11 cellular contexts compared by ENCODE assay signal in genomic region chr4:169626328-169627282, GRCh38. TPM values are rescaled to one million over a fixed set of nuclear protein-coding genes. Genes with fewer than 3 reads are reported as not detected.
A peak's percentile ranks its signal among the peaks of the same experiment; 100 is the strongest.
DNase-seq lines count a peak whose midpoint lies in the region; ATAC-seq, FAIRE-seq and TF ChIP-seq lines count a peak whose summit lies in the region.
"Had no signal": no experiment of that assay in that cellular context is flagged by ENCODE, and none has a peak within 500 bp of the region (broad histone marks: within the 10 kb centered on the region; RNA-seq: fewer than 3 reads in every experiment).

No MANE protein-coding gene starts in this region.

- H4K20me1 ChIP-seq in astrocyte (ENCODE audit: insufficient read depth, low read length): peaks cover 59% of the 10 kb centered on the region

- no peak overlapping the region for H3K4me3 Mint-ChIP-seq in activated CD4-positive, alpha-beta T cell treated with anti-CD3 and anti-CD28 coated beads for 36 hours
- H3K4me3 Mint-ChIP-seq in astrocyte (ENCODE audit: unreplicated experiment): no peak overlapping the region
- no peak overlapping the region for H3K4me3 Mint-ChIP-seq in natural killer cell treated with Interleukin-12 subunit alpha and Interleukin-12 subunit beta and Interleukin-15 and Interleukin-18, amount 100 ng/mL, for 72 hours

- no peaks in the 10 kb centered on the region for H3K27me3 Mint-ChIP-seq in activated CD4-positive, alpha-beta T cell treated with anti-CD3 and anti-CD28 coated beads for 36 hours
- H3K27me3 Mint-ChIP-seq in astrocyte (ENCODE audit: low read depth, unreplicated experiment): no peaks in the 10 kb centered on the region
- H3K27me3 Mint-ChIP-seq in natural killer cell treated with Interleukin-12 subunit alpha and Interleukin-12 subunit beta and Interleukin-15 and Interleukin-18, amount 100 ng/mL, for 72 hours: no peaks in the 10 kb centered on the region
- H3K27me3 Mint-ChIP-seq: IgD-negative memory B cell had no signal

- H3K4me3 ChIP-seq in astrocyte (ENCODE audit: insufficient read depth, low read depth, low read length): no peak overlapping the region
- H3K4me3 ChIP-seq in Peyer's patch: no peak overlapping the region

- peaks cover 9% of the 10 kb centered on the region for H3K4me1 ChIP-seq in astrocyte (ENCODE audit: insufficient read depth, low read length)
- H3K4me1 ChIP-seq in Peyer's patch: peaks cover 0 to 19% (median 4%) of the 10 kb centered on the region in 4 donors

- no peak for TF ChIP-seq CTCF in astrocyte (IDR thresholded peaks at IDR 0.05; ENCODE audit: insufficient read depth, low read depth, low read length)
- no peak for TF ChIP-seq CTCF in Peyer's patch (IDR thresholded peaks at IDR 0.05)

- no peak for TF ChIP-seq POLR2A in Peyer's patch (IDR thresholded peaks at IDR 0.05)

- no peak overlapping the region for H2AFZ ChIP-seq in astrocyte (ENCODE audit: low read depth, low read length)

- H3K36me3 Mint-ChIP-seq in activated CD4-positive, alpha-beta T cell treated with anti-CD3 and anti-CD28 coated beads for 36 hours (ENCODE audit: low read depth): peaks cover 17% of the 10 kb centered on the region
- peaks cover 2% of the 10 kb centered on the region for H3K36me3 Mint-ChIP-seq in astrocyte (ENCODE audit: low read depth, unreplicated experiment)
- H3K36me3 Mint-ChIP-seq in natural killer cell treated with Interleukin-12 subunit alpha and Interleukin-12 subunit beta and Interleukin-15 and Interleukin-18, amount 100 ng/mL, for 72 hours: no peaks in the 10 kb centered on the region

- no peak overlapping the region for H3K27ac ChIP-seq in astrocyte (ENCODE audit: low read depth, low read length)
- H3K27ac ChIP-seq in Peyer's patch: no peak overlapping the region

- no peaks in the 10 kb centered on the region for H3K9me3 Mint-ChIP-seq in activated CD4-positive, alpha-beta T cell treated with anti-CD3 and anti-CD28 coated beads for 36 hours (ENCODE audit: low read depth)
- H3K9me3 Mint-ChIP-seq in astrocyte (ENCODE audit: unreplicated experiment): no peaks in the 10 kb centered on the region
- H3K9me3 Mint-ChIP-seq in natural killer cell treated with Interleukin-12 subunit alpha and Interleukin-12 subunit beta and Interleukin-15 and Interleukin-18, amount 100 ng/mL, for 72 hours: no peaks in the 10 kb centered on the region
- H3K9me3 Mint-ChIP-seq: IgD-negative memory B cell had no signal

- H3K4me2 ChIP-seq in astrocyte (ENCODE audit: low read length): no peak overlapping the region

- H3K4me1 Mint-ChIP-seq in activated CD4-positive, alpha-beta T cell treated with anti-CD3 and anti-CD28 coated beads for 36 hours: peaks cover 47% of the 10 kb centered on the region
- peaks cover 11% of the 10 kb centered on the region for H3K4me1 Mint-ChIP-seq in astrocyte (ENCODE audit: low read depth, unreplicated experiment)
- H3K4me1 Mint-ChIP-seq in natural killer cell treated with Interleukin-12 subunit alpha and Interleukin-12 subunit beta and Interleukin-15 and Interleukin-18, amount 100 ng/mL, for 72 hours (ENCODE audit: low read depth in 2 of 2): peaks cover 34 to 38% of the 10 kb centered on the region in 2 donors

- ATAC-seq in activated CD4-positive, alpha-beta T cell treated with anti-CD3 and anti-CD28 coated beads for 36 hours: peak; percentile 93
- ATAC-seq in HG02938 (IDR thresholded peaks at IDR 0.05; ENCODE audit: unreplicated experiment): peak; percentile 56
- peak; percentile 67 to 72 for ATAC-seq in natural killer cell treated with Interleukin-12 subunit alpha and Interleukin-12 subunit beta and Interleukin-15 and Interleukin-18, amount 100 ng/mL, for 72 hours
- ATAC-seq: left lobe of liver had no signal

- H3K27me3 ChIP-seq in astrocyte (ENCODE audit: insufficient read depth, low read length) (no peaks in the 10 kb centered on the region), Peyer's patch (no peaks in the 10 kb centered on the region)

- H3K9me3 ChIP-seq in astrocyte (ENCODE audit: insufficient read depth, low read depth, low read length) (no peaks in the 10 kb centered on the region), Peyer's patch (no peaks in the 10 kb centered on the region)

- POLR2A ChIA-PET in activated CD4-positive, alpha-beta T cell treated with anti-CD3 and anti-CD28 coated beads for 36 hours (lab: Charles Lee): interaction anchor here (1.2 kb wide), 1 partner anchor 11 kb away, joined by 4 read pairs; no protein-coding TSS in a partner anchor

- peak; percentile 37 for DNase-seq in activated CD4-positive, alpha-beta T cell treated with anti-CD3 and anti-CD28 coated beads for 36 hours
- DNase-seq in activated CD4-positive, alpha-beta T cell treated with anti-CD3 and anti-CD28 coated beads, Interleukin-2, amount 50 U/mL, for 48 hours: no peak
- DNase-seq in astrocyte (ENCODE audit: low read depth) (no peak), HPDE6-E6E7 (ENCODE audit: extremely low spot score) (no peak), 8988T (no peak), Peyer's patch (no peak)
- DNase-seq in natural killer cell treated with Interleukin-12 subunit alpha and Interleukin-12 subunit beta and Interleukin-15 and Interleukin-18, amount 100 ng/mL, for 72 hours (ENCODE audit: low spot score): no peak
- DNase-seq: NCI-H2107 had no signal

- intact Hi-C loops in activated CD4-positive, alpha-beta T cell treated with anti-CD3 and anti-CD28 coated beads for 36 hours (cut with DNase I, micrococcal nuclease): loop anchor here in 1 of 2 experiments (2.0 kb wide), 1 partner anchor 26 kb away; no protein-coding TSS in a partner anchor

- CTCF ChIA-PET in activated CD4-positive, alpha-beta T cell treated with anti-CD3 and anti-CD28 coated beads for 36 hours (lab: Charles Lee): interaction anchor here (0.9 to 1.8 kb wide), 4 partner anchors 10 to 32 kb away, joined by 3 to 12 read pairs (median 5); partner anchors contain the start of gene NEK1

- no peak for FAIRE-seq in astrocyte (lab: Jason Lieb, UNC)

- peaks cover 76% of the 10 kb centered on the region for H3K79me2 ChIP-seq in astrocyte (ENCODE audit: insufficient read depth, low read length)

- peak overlapping the region; percentile 86 for H3K27ac Mint-ChIP-seq in activated CD4-positive, alpha-beta T cell treated with anti-CD3 and anti-CD28 coated beads for 36 hours
- peak overlapping the region; percentile 20 for H3K27ac Mint-ChIP-seq in astrocyte (ENCODE audit: unreplicated experiment)
- peak overlapping the region in 1 of 2 donors; percentile 63 for H3K27ac Mint-ChIP-seq in natural killer cell treated with Interleukin-12 subunit alpha and Interleukin-12 subunit beta and Interleukin-15 and Interleukin-18, amount 100 ng/mL, for 72 hours
- H3K27ac Mint-ChIP-seq: IgD-negative memory B cell had no signal

- no peaks in the 10 kb centered on the region for H3K36me3 ChIP-seq in astrocyte (ENCODE audit: insufficient read depth, low read length)
- H3K36me3 ChIP-seq in Peyer's patch: no peaks in the 10 kb centered on the region

- H3K9ac ChIP-seq in astrocyte (ENCODE audit: low read length): no peak overlapping the region

RNA-seq across cellular contexts. Expression of gene CLCN3, which starts 6.2 kb away (rescaled TPM):
- 10 to 100 TPM; 21.2 to 22.0 TPM for total RNA-seq in activated CD4-positive, alpha-beta T cell treated with anti-CD3 and anti-CD28 coated beads for 36 hours
- total RNA-seq in astrocyte (51.1 and 55.1 TPM in 2 replicates), Peyer's patch (10 to 100 TPM; 14.0 to 61.5 (median 44.7) TPM)
- total RNA-seq in natural killer cell treated with Interleukin-12 subunit alpha and Interleukin-12 subunit beta and Interleukin-15 and Interleukin-18, amount 100 ng/mL, for 72 hours: 10 to 100 TPM; 21.8 to 24.9 TPM

RNA-seq across cellular contexts. Expression of gene NEK1, which starts 14.2 kb away (rescaled TPM):
- total RNA-seq in activated CD4-positive, alpha-beta T cell treated with anti-CD3 and anti-CD28 coated beads for 36 hours: 10 to 100 TPM in 1 of 2 experiments, 1 to 10 TPM in 1; 9.5 to 12.2 TPM
- total RNA-seq in astrocyte: 13.0 and 15.1 TPM in 2 replicates
- total RNA-seq in natural killer cell treated with Interleukin-12 subunit alpha and Interleukin-12 subunit beta and Interleukin-15 and Interleukin-18, amount 100 ng/mL, for 72 hours: 10 to 100 TPM in 1 of 2 donors, 1 to 10 TPM in 1; 9.8 to 20.6 TPM
- 10 to 100 TPM in 1 of 4 donors, 1 to 10 TPM in 3; 6.0 to 18.2 (median 7.1) TPM for total RNA-seq in Peyer's patch
